Comparison of ENCODE assay signal across 1 cellular context in the genomic region with DNA sequence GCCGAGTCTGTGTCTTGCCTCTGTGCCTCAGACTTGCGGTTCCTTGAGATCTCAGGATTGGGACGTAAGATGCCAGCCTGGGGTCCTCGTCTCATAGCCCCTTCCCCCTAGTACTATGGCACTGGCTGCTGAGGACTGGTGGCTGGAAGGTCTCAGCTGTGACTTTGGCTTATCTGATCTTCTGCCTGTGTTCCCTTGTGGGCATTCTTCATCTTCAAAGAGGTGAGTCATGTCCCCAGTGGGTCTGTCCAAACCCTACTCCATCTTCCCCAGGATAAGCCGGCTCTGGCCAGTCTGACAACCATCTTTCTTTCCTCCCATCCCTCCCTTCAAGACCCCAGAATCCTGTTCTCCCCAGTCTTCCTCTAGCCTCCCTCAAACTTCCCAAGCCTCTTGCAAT.
TF ChIP-seq lines count a peak whose summit lies in the region.

No MANE protein-coding gene starts in this region.

TF ChIP-seq in HCT116, 20 proteins besides CTCF, POLR2A, EP300 and RAD21:
- TF ChIP-seq, protein P1, sequence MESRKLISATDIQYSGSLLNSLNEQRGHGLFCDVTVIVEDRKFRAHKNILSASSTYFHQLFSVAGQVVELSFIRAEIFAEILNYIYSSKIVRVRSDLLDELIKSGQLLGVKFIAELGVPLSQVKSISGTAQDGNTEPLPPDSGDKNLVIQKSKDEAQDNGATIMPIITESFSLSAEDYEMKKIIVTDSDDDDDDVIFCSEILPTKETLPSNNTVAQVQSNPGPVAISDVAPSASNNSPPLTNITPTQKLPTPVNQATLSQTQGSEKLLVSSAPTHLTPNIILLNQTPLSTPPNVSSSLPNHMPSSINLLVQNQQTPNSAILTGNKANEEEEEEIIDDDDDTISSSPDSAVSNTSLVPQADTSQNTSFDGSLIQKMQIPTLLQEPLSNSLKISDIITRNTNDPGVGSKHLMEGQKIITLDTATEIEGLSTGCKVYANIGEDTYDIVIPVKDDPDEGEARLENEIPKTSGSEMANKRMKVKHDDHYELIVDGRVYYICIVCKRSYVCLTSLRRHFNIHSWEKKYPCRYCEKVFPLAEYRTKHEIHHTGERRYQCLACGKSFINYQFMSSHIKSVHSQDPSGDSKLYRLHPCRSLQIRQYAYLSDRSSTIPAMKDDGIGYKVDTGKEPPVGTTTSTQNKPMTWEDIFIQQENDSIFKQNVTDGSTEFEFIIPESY (IDR thresholded peaks at IDR 0.05; ENCODE audit: extremely low read depth, insufficient replicate concordance, low read length): no peak
- TF ChIP-seq EGR1 (IDR thresholded peaks at IDR 0.05; ENCODE audit: low read depth) (no peak), EZH2phosphoT487 (IDR thresholded peaks at IDR 0.05; ENCODE audit: borderline replicate concordance) (no peak), CBX3 (IDR thresholded peaks at IDR 0.05; ENCODE audit: low read depth) (no peak), ZNF274 (IDR thresholded peaks at IDR 0.05; ENCODE audit: low read depth, low read length) (no peak), YY1 (IDR thresholded peaks at IDR 0.05; ENCODE audit: extremely low read depth, insufficient replicate concordance, low read depth, low read length) (no peak), REST (IDR thresholded peaks at IDR 0.05; ENCODE audit: low read depth) (no peak), SP1 (IDR thresholded peaks at IDR 0.05; ENCODE audit: low read depth) (no peak), FOSL1 (IDR thresholded peaks at IDR 0.05; ENCODE audit: low read depth) (no peak), JUND (IDR thresholded peaks at IDR 0.05) (no peak), ZFX (IDR thresholded peaks at IDR 0.05) (no peak), CEBPB (IDR thresholded peaks at IDR 0.05; ENCODE audit: low read depth) (no peak), SIN3A (IDR thresholded peaks at IDR 0.05; ENCODE audit: low read depth) (no peak), POLR2AphosphoS5 (IDR thresholded peaks at IDR 0.05; ENCODE audit: low read depth, low read length) (no peak), TCF7L2 (IDR thresholded peaks at IDR 0.05; ENCODE audit: borderline replicate concordance, extremely low read depth, insufficient read depth, insufficient read length) (no peak), EZH2 (IDR thresholded peaks at IDR 0.05) (no peak), ELF1 (IDR thresholded peaks at IDR 0.05; ENCODE audit: borderline replicate concordance, low read depth) (no peak), SRF (IDR thresholded peaks at IDR 0.05; ENCODE audit: low read depth) (no peak)
- TF ChIP-seq, protein P2, sequence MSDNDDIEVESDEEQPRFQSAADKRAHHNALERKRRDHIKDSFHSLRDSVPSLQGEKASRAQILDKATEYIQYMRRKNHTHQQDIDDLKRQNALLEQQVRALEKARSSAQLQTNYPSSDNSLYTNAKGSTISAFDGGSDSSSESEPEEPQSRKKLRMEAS (IDR thresholded peaks at IDR 0.05): no peak
- TF ChIP-seq, protein P3, sequence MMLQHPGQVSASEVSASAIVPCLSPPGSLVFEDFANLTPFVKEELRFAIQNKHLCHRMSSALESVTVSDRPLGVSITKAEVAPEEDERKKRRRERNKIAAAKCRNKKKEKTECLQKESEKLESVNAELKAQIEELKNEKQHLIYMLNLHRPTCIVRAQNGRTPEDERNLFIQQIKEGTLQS (IDR thresholded peaks at IDR 0.05): no peak
